18 cellular contexts compared by ENCODE assay signal in genomic region chr17:27649929-27650328, GRCh38. TPM values are rescaled to one million over a fixed set of nuclear protein-coding genes. Genes with fewer than 3 reads are reported as not detected.
A peak's percentile ranks its signal among the peaks of the same experiment; 100 is the strongest.
DNase-seq lines count a peak whose midpoint lies in the region; ATAC-seq and TF ChIP-seq lines count a peak whose summit lies in the region.
"Had no signal": no experiment of that assay in that cellular context is flagged by ENCODE, and none has a peak within 500 bp of the region (broad histone marks: within the 10 kb centered on the region; RNA-seq: fewer than 3 reads in every experiment).

No MANE protein-coding gene starts in this region.

- H3K79me2 ChIP-seq in PC-3 (ENCODE audit: low read length): no peaks in the 10 kb centered on the region

- H3K4me3 ChIP-seq in LNCaP clone FGC (ENCODE audit: low read depth, low read length): no peak overlapping the region
- no peak overlapping the region for H3K4me3 ChIP-seq in PC-3 (ENCODE audit: low read length)
- H3K4me3 ChIP-seq: thoracic aorta had no signal

- BruUV-seq in PC-3 (replicated peaks; lab: Mats Ljungman, UMichigan): no TSS peak

- no peaks in the 10 kb centered on the region for H3K9me2 ChIP-seq in PC-3 (replicated peaks; ENCODE audit: low read length)

- no peaks in the 10 kb centered on the region for H3K9me3 ChIP-seq in PC-3 (ENCODE audit: low read length)
- H3K9me3 ChIP-seq: Caco-2, thoracic aorta had no signal

- TF ChIP-seq CTCF in LNCaP clone FGC (IDR thresholded peaks at IDR 0.05; ENCODE audit: control insufficient read depth, extremely low read depth, insufficient read depth): no peak
- no peak for TF ChIP-seq CTCF in PC-3 (conservative IDR thresholded peaks at IDR 0.05; ENCODE audit: low read depth, low read length)

- no peaks in the 10 kb centered on the region for H3K4me1 ChIP-seq in PC-3 (ENCODE audit: insufficient read depth, low read length)
- H3K4me1 ChIP-seq: Caco-2 had no signal

- CTCF ChIA-PET in PC-3 (lab: Charles Lee): no interaction called here
- CTCF ChIA-PET in activated naive CD4-positive, alpha-beta T cell treated with anti-CD3 and anti-CD28 coated beads for 36 hours (lab: Charles Lee): interaction anchor here (1.0 to 9.4 kb wide), 9 partner anchors 10 to 311 kb away, joined by 3 to 124 read pairs (median 9); no protein-coding TSS in a partner anchor

- intact Hi-C loops in dendritic cell treated with granulocyte-macrophage colony-stimulating factor and Interleukin-4, amounts not matched to agents 40 ng/mL and 50 ng/mL, for 4 days (cut with micrococcal nuclease): loop anchor here (5.0 kb wide), 1 partner anchor 232 kb away; no protein-coding TSS in a partner anchor
- intact Hi-C loops in PC-3 (cut with micrococcal nuclease): loop anchor here (2.0 kb wide), 1 partner anchor 47 kb away; no protein-coding TSS in a partner anchor
- intact Hi-C loops in activated naive CD4-positive, alpha-beta T cell treated with anti-CD3 and anti-CD28 coated beads for 36 hours (cut with micrococcal nuclease): no loop called here

- H3K27ac Mint-ChIP-seq in dendritic cell treated with granulocyte-macrophage colony-stimulating factor and Interleukin-4, amounts not matched to agents 40 ng/mL and 50 ng/mL, for 4 days: peak overlapping the region; percentile 16
- no peak overlapping the region for H3K27ac Mint-ChIP-seq in activated naive CD4-positive, alpha-beta T cell treated with anti-CD3 and anti-CD28 coated beads for 36 hours
- H3K27ac Mint-ChIP-seq in activated T-cell treated with anti-CD3 and anti-CD28 coated beads, Interleukin-2, amount 50 U/mL, for 24 hours: no peak overlapping the region
- H3K27ac Mint-ChIP-seq: activated CD4-positive, alpha-beta memory T cell treated with anti-CD3 and anti-CD28 coated beads for 36 hours; memory B cell; natural killer cell had no signal

- DNase-seq in LNCaP clone FGC (ENCODE audit: low read depth) (peak; percentile 11), medulla oblongata (ENCODE audit: extremely low spot score) (peak; percentile 77), substantia nigra (lab: John Stamatoyannopoulos, UW) (peak in 43 of 49 donors; percentile 5 to 78 (median 49)), PC-3 (no peak)
- DNase-seq in activated naive CD4-positive, alpha-beta T cell treated with anti-CD3 and anti-CD28 coated beads for 36 hours: no peak
- DNase-seq in activated T-cell treated with anti-CD3 and anti-CD28 coated beads, Interleukin-2, amount 50 U/mL, for 24 hours: no peak
- DNase-seq: activated CD4-positive, alpha-beta memory T cell treated with anti-CD3 and anti-CD28 coated beads for 36 hours; activated T-cell treated with anti-CD3 and anti-CD28 coated beads for 4 hours; Caco-2; GOT3; KG1; natural killer cell; NCI-H2029 treated with DMSO at 0.1 percent for 48 hours; NCI-H446 treated with DMSO at 0.1 percent for 48 hours had no signal

- no peak for ATAC-seq in PC-3
- ATAC-seq: natural killer cell had no signal

- no peak overlapping the region for H3K4me3 Mint-ChIP-seq in dendritic cell treated with granulocyte-macrophage colony-stimulating factor and Interleukin-4, amounts not matched to agents 40 ng/mL and 50 ng/mL, for 4 days
- no peak overlapping the region for H3K4me3 Mint-ChIP-seq in activated naive CD4-positive, alpha-beta T cell treated with anti-CD3 and anti-CD28 coated beads for 36 hours
- no peak overlapping the region for H3K4me3 Mint-ChIP-seq in activated T-cell treated with anti-CD3 and anti-CD28 coated beads, Interleukin-2, amount 50 U/mL, for 24 hours
- H3K4me3 Mint-ChIP-seq: activated CD4-positive, alpha-beta memory T cell treated with anti-CD3 and anti-CD28 coated beads for 36 hours; memory B cell; natural killer cell had no signal

- H4K20me1 ChIP-seq in PC-3 (ENCODE audit: low read length): no peaks in the 10 kb centered on the region

- no peak overlapping the region for H3K9ac ChIP-seq in PC-3 (ENCODE audit: low read length)

- H3K27ac ChIP-seq in substantia nigra (ENCODE audit: low read depth, low read length, poor library complexity, severe bottlenecking) (no peak overlapping the region), PC-3 (ENCODE audit: low read length) (no peak overlapping the region)
- H3K27ac ChIP-seq: RWPE1, thoracic aorta had no signal

- no peak overlapping the region for H3K4me2 ChIP-seq in PC-3 (ENCODE audit: low read length)

- H3K27me3 Mint-ChIP-seq in dendritic cell treated with granulocyte-macrophage colony-stimulating factor and Interleukin-4, amounts not matched to agents 40 ng/mL and 50 ng/mL, for 4 days: no peaks in the 10 kb centered on the region
- no peaks in the 10 kb centered on the region for H3K27me3 Mint-ChIP-seq in activated naive CD4-positive, alpha-beta T cell treated with anti-CD3 and anti-CD28 coated beads for 36 hours (ENCODE audit: low read depth)
- peaks cover 2% of the 10 kb centered on the region for H3K27me3 Mint-ChIP-seq in activated T-cell treated with anti-CD3 and anti-CD28 coated beads, Interleukin-2, amount 50 U/mL, for 24 hours
- H3K27me3 Mint-ChIP-seq: activated CD4-positive, alpha-beta memory T cell treated with anti-CD3 and anti-CD28 coated beads for 36 hours; memory B cell had no signal

- no peaks in the 10 kb centered on the region for H3K36me3 ChIP-seq in PC-3 (ENCODE audit: low read depth, low read length)
- H3K36me3 ChIP-seq: thoracic aorta had no signal

- H3K27me3 ChIP-seq in PC-3 (ENCODE audit: low read length): no peaks in the 10 kb centered on the region

- no peaks in the 10 kb centered on the region for H3F3A ChIP-seq in PC-3 (ENCODE audit: low read length, unreplicated experiment)

- POLR2A ChIA-PET in PC-3 (lab: Charles Lee; ENCODE audit: unreplicated experiment): no interaction called here

- H3K9me3 Mint-ChIP-seq in dendritic cell treated with granulocyte-macrophage colony-stimulating factor and Interleukin-4, amounts not matched to agents 40 ng/mL and 50 ng/mL, for 4 days: no peaks in the 10 kb centered on the region
- no peaks in the 10 kb centered on the region for H3K9me3 Mint-ChIP-seq in activated naive CD4-positive, alpha-beta T cell treated with anti-CD3 and anti-CD28 coated beads for 36 hours
- no peaks in the 10 kb centered on the region for H3K9me3 Mint-ChIP-seq in activated T-cell treated with anti-CD3 and anti-CD28 coated beads, Interleukin-2, amount 50 U/mL, for 24 hours
- H3K9me3 Mint-ChIP-seq: activated CD4-positive, alpha-beta memory T cell treated with anti-CD3 and anti-CD28 coated beads for 36 hours; memory B cell; natural killer cell had no signal

- peaks cover 46% of the 10 kb centered on the region for H3K36me3 Mint-ChIP-seq in dendritic cell treated with granulocyte-macrophage colony-stimulating factor and Interleukin-4, amounts not matched to agents 40 ng/mL and 50 ng/mL, for 4 days (ENCODE audit: low read depth)
- H3K36me3 Mint-ChIP-seq in activated naive CD4-positive, alpha-beta T cell treated with anti-CD3 and anti-CD28 coated beads for 36 hours (ENCODE audit: low read depth): peaks cover 1% of the 10 kb centered on the region
- H3K36me3 Mint-ChIP-seq in activated T-cell treated with anti-CD3 and anti-CD28 coated beads, Interleukin-2, amount 50 U/mL, for 24 hours (ENCODE audit: low read depth): peaks cover 29% of the 10 kb centered on the region
- H3K36me3 Mint-ChIP-seq: activated CD4-positive, alpha-beta memory T cell treated with anti-CD3 and anti-CD28 coated beads for 36 hours; natural killer cell had no signal

- peaks cover 32% of the 10 kb centered on the region for H3K4me1 Mint-ChIP-seq in dendritic cell treated with granulocyte-macrophage colony-stimulating factor and Interleukin-4, amounts not matched to agents 40 ng/mL and 50 ng/mL, for 4 days (ENCODE audit: low read depth)
- peaks cover 6% of the 10 kb centered on the region for H3K4me1 Mint-ChIP-seq in activated naive CD4-positive, alpha-beta T cell treated with anti-CD3 and anti-CD28 coated beads for 36 hours (ENCODE audit: low read depth)
- H3K4me1 Mint-ChIP-seq in activated T-cell treated with anti-CD3 and anti-CD28 coated beads, Interleukin-2, amount 50 U/mL, for 24 hours (ENCODE audit: low read depth): peaks cover 9% of the 10 kb centered on the region

- H2AFZ ChIP-seq in PC-3 (ENCODE audit: low read length): no peak overlapping the region

RNA-seq across cellular contexts. Expression of gene LGALS9, which starts 18.9 kb away (rescaled TPM):
- total RNA-seq in PC-3 (2014; rRNA removed): 1.1 TPM in 1 of 2 replicates, not detected in the other
- 10 to 100 TPM; 80.2 to 81.1 TPM for total RNA-seq in activated naive CD4-positive, alpha-beta T cell treated with anti-CD3 and anti-CD28 coated beads for 36 hours

Comparison
In these comparisons a context has a peak if more than half of its experiments do, and no peak if none do; other contexts are left out.
1. DNase-seq: peak in LNCaP clone FGC (single experiment), medulla oblongata (single experiment) and substantia nigra (43 of 49); none in PC-3 (single experiment), activated naive CD4-positive, alpha-beta T cell treated with anti-CD3 and anti-CD28 coated beads for 36 hours (single experiment) and activated T-cell treated with anti-CD3 and anti-CD28 coated beads, Interleukin-2, amount 50 U/mL, for 24 hours (single experiment).
2. RNA of gene LGALS9, which starts 18.9 kb away (total RNA-seq): 80.2 to 81.1 TPM in activated naive CD4-positive, alpha-beta T cell treated with anti-CD3 and anti-CD28 coated beads for 36 hours; 1.1 TPM in PC-3; every median in the first group is over 10 times any median in the second.